ENCODE assay signal across 8 cellular contexts in genomic region chr17:49414271-49414621, GRCh38. TPM values are rescaled to one million over a fixed set of nuclear protein-coding genes. Genes with fewer than 3 reads are reported as not detected.
A peak's percentile ranks its signal among the peaks of the same experiment; 100 is the strongest.
DNase-seq lines count a peak whose midpoint lies in the region; ATAC-seq and TF ChIP-seq lines count a peak whose summit lies in the region.

No MANE protein-coding gene starts in this region.

- intact Hi-C loops in activated B cell treated with CpG ODN at 0.5 μM for 24 hours (cut with micrococcal nuclease): loop anchor here (1.0 to 10.0 kb wide), 3 partner anchors 52 to 293 kb away; partner anchors contain the start of genes SLC35B1, SPOP and ZNF652

- H3K27ac ChIP-seq in stomach smooth muscle (ENCODE audit: low read length): no peak overlapping the region

- H3K36me3 ChIP-seq in stomach smooth muscle (ENCODE audit: control insufficient read depth in 2 of 2, insufficient read depth in 2 of 2, low read length in 2 of 2): peaks cover 23 to 26% of the 10 kb centered on the region in 2 donors

- no peak for ATAC-seq in activated B cell treated with CpG ODN at 0.5 μM for 24 hours (ENCODE audit: low read depth)

- no peak for TF ChIP-seq CTCF in activated B cell treated with CpG ODN at 0.5 μM for 24 hours (IDR thresholded peaks at IDR 0.05)

- CTCF ChIA-PET in activated B cell treated with CpG ODN at 0.5 μM for 24 hours (lab: Charles Lee): no interaction called here

- peak; percentile 47 for DNase-seq in DMS 273 (lab: John Stamatoyannopoulos, UW; ENCODE audit: unreplicated experiment)
- DNase-seq in DMS 273 treated with DMSO at 0.1 percent for 48 hours (lab: John Stamatoyannopoulos, UW): no peak
- DNase-seq in activated B cell treated with CpG ODN at 0.5 μM for 24 hours: no peak
- no peak for DNase-seq in C1 segment of cervical spinal cord (lab: John Stamatoyannopoulos, UW)
- no peak for DNase-seq in HPDE6-E6E7 (ENCODE audit: extremely low spot score)
- no peak for DNase-seq in HUDEP-2 (lab: John Stamatoyannopoulos, UW; ENCODE audit: unreplicated experiment in 76 of 76)

- peaks cover 42% of the 10 kb centered on the region for H3K36me3 Mint-ChIP-seq in activated B cell treated with CpG ODN at 0.5 μM for 24 hours (ENCODE audit: low read depth)

- H3K9me3 Mint-ChIP-seq in activated B cell treated with CpG ODN at 0.5 μM for 24 hours: no peaks in the 10 kb centered on the region

- POLR2A ChIA-PET in activated B cell treated with CpG ODN at 0.5 μM for 24 hours (lab: Charles Lee): interaction anchor here (0.8 to 1.5 kb wide), 7 partner anchors 11 to 263 kb away, joined by 3 to 7 read pairs (median 4); no protein-coding TSS in a partner anchor

- H3K4me3 ChIP-seq in iPS-18c (ENCODE audit: insufficient read depth, low read depth, low read length) (peak overlapping the region; percentile 55), stomach smooth muscle (ENCODE audit: low read length in 2 of 2) (peak overlapping the region; percentile 94 to 99)

- peaks cover 2% of the 10 kb centered on the region for H3K9me3 ChIP-seq in iPS-18c (ENCODE audit: control insufficient read depth, insufficient read depth, low read length)
- no peaks in the 10 kb centered on the region for H3K9me3 ChIP-seq in stomach smooth muscle (ENCODE audit: control insufficient read depth in 2 of 2, low read length in 2 of 2)

- peaks cover 24% of the 10 kb centered on the region for H3K4me1 Mint-ChIP-seq in activated B cell treated with CpG ODN at 0.5 μM for 24 hours

- peaks cover 18% of the 10 kb centered on the region for H3K4me1 ChIP-seq in stomach smooth muscle (ENCODE audit: control insufficient read depth, insufficient read depth, low read length)

- peak overlapping the region; percentile 100 for H3K4me3 Mint-ChIP-seq in activated B cell treated with CpG ODN at 0.5 μM for 24 hours

- H3K27me3 Mint-ChIP-seq in activated B cell treated with CpG ODN at 0.5 μM for 24 hours: no peaks in the 10 kb centered on the region

- H3K27ac Mint-ChIP-seq in activated B cell treated with CpG ODN at 0.5 μM for 24 hours: peak overlapping the region; percentile 89

- H3K9ac ChIP-seq in stomach smooth muscle (ENCODE audit: low read length in 2 of 2): peak overlapping the region; percentile 73 to 81

- H3K27me3 ChIP-seq in stomach smooth muscle (ENCODE audit: control insufficient read depth in 1 of 2, insufficient read depth in 2 of 2, low read length in 2 of 2): no peaks in the 10 kb centered on the region

RNA-seq across cellular contexts. Expression of gene PHB1, which starts 0.4 kb away (rescaled TPM):
- total RNA-seq in activated B cell treated with CpG ODN at 0.5 μM for 24 hours: 184 and 214 TPM in 2 replicates

RNA-seq across cellular contexts. Expression of gene ZNF652, which starts 52.2 kb away (rescaled TPM):
- total RNA-seq in activated B cell treated with CpG ODN at 0.5 μM for 24 hours: 37.1 and 40.6 TPM in 2 replicates
